In genomic region chr4:1201851-1202525, GRCh38 we compare ENCODE assay signal across 8 cellular contexts. TPM values are rescaled to one million over a fixed set of nuclear protein-coding genes. Genes with fewer than 3 reads are reported as not detected.
DNase-seq lines count a peak whose midpoint lies in the region; ATAC-seq, FAIRE-seq and TF ChIP-seq lines count a peak whose summit lies in the region.

No MANE protein-coding gene starts in this region.

- H3K27me3 ChIP-seq in OCI-LY1 (ENCODE audit: insufficient read depth, low read length), result no peaks in the 10 kb centered on the region
- H3K27me3 ChIP-seq in HepG2 (ENCODE audit: control insufficient read depth in 1 of 2, insufficient read depth in 2 of 2, low read length in 2 of 2), result no peaks in the 10 kb centered on the region

- H3K4me2 ChIP-seq in OCI-LY1 (ENCODE audit: low read length) (no peak overlapping the region), HepG2 (ENCODE audit: low read depth, low read length) (no peak overlapping the region)

- H3K36me3 ChIP-seq in OCI-LY1 (ENCODE audit: insufficient read depth, low read length), result no peaks in the 10 kb centered on the region
- H3K36me3 ChIP-seq in HepG2 (replicated peaks in 1 of 2; ENCODE audit: control insufficient read depth in 1 of 2, insufficient read depth in 2 of 2, low read length in 2 of 2), result no peaks in the 10 kb centered on the region; a peak in 2 of 5 replicates

- peak; percentile 32 for ATAC-seq in GM21447 (IDR thresholded peaks at IDR 0.05; ENCODE audit: unreplicated experiment)
- no peak for ATAC-seq in HepG2
- ATAC-seq in GM21367 (IDR thresholded peaks at IDR 0.05; ENCODE audit: unreplicated experiment), result no peak

- H3K9ac ChIP-seq in OCI-LY1 (ENCODE audit: low read length) (no peak overlapping the region), HepG2 (ENCODE audit: insufficient read depth, low read depth, low read length) (no peak overlapping the region)

- H4K20me1 ChIP-seq in OCI-LY1 (ENCODE audit: insufficient read depth, low read length) (no peaks in the 10 kb centered on the region), HepG2 (ENCODE audit: insufficient read depth, low read length) (no peaks in the 10 kb centered on the region)

- TF ChIP-seq EP300 in HepG2 (IDR thresholded peaks at IDR 0.05; ENCODE audit: low read depth in 2 of 2, low read length in 2 of 2) (no peak), HepG2 (CRISPR knock-in tag; IDR thresholded peaks at IDR 0.05; ENCODE audit: borderline replicate concordance) (no peak)

- peaks cover 17% of the 10 kb centered on the region for H3K4me1 ChIP-seq in OCI-LY1 (ENCODE audit: insufficient read depth, low read length, severe bottlenecking)
- peaks cover 35% of the 10 kb centered on the region for H3K4me1 ChIP-seq in HepG2 (ENCODE audit: insufficient read depth, low read length)

- H3K4me3 ChIP-seq in OCI-LY1 (ENCODE audit: low read depth, low read length, poor library complexity, severe bottlenecking), result no peak overlapping the region
- H3K4me3 ChIP-seq in HepG2 (replicated peaks in 1 of 3; ENCODE audit: insufficient read depth in 1 of 3, low read depth in 2 of 3, low read length in 3 of 3), result no peak overlapping the region

- H3F3A ChIP-seq in OCI-LY1 (ENCODE audit: insufficient read depth, low read length), result no peaks in the 10 kb centered on the region

- 95% methylated on average over 25 of the region's 26 CpGs for WGBS in HepG2 (ENCODE audit: low lambda C conversion rate)

- TF ChIP-seq CTCF in OCI-LY1 (IDR thresholded peaks at IDR 0.05; ENCODE audit: low read length) (no peak), HepG2 (CRISPR knock-in tag; IDR thresholded peaks at IDR 0.05) (no peak)

- FAIRE-seq in HepG2 (lab: Jason Lieb, UNC) (no peak), urothelium cell line (lab: Jason Lieb, UNC) (no peak)

- POLR2A ChIA-PET in HepG2 (lab: Yijun Ruan, JAX), result interaction anchor here (5.3 kb wide), 1 partner anchor 28 kb away, joined by 95 read pairs; the partner anchor contains the start of gene SPON2

- BruUV-seq in HepG2 (replicated peaks; lab: Mats Ljungman, UMichigan), result no TSS peak

- CTCF ChIA-PET in HepG2 (lab: Yijun Ruan, JAX; ENCODE audit: low intra/inter-chr PET ratio, low total read pairs), result no interaction called here

- H2AFZ ChIP-seq in OCI-LY1 (ENCODE audit: low read length) (no peak overlapping the region), HepG2 (ENCODE audit: low read length) (no peak overlapping the region)

- no peaks in the 10 kb centered on the region for H3K9me3 ChIP-seq in OCI-LY1 (ENCODE audit: low read length)
- no peaks in the 10 kb centered on the region for H3K9me3 ChIP-seq in HepG2 (ENCODE audit: low read length)

- H3K9me2 ChIP-seq in OCI-LY1 (ENCODE audit: low read depth, low read length), result no peaks in the 10 kb centered on the region

- in situ Hi-C loops in HepG2 (cut with HindIII; ENCODE audit: extremely low pct_ligation_motif_present, low pct_unique_long_range_greater_than_20kb), result no loop called here

- no peaks in the 10 kb centered on the region for H3K79me2 ChIP-seq in OCI-LY1 (ENCODE audit: insufficient read depth, low read length)
- peaks cover 2% of the 10 kb centered on the region for H3K79me2 ChIP-seq in HepG2 (ENCODE audit: insufficient read depth, low read length)

- TF ChIP-seq POLR2A in HepG2 (IDR thresholded peaks at IDR 0.05; ENCODE audit: insufficient read depth in 1 of 2, low read depth in 2 of 2, low read length in 2 of 2), result no peak

- intact Hi-C loops in HepG2 (cut with micrococcal nuclease; ENCODE audit: unreplicated experiment), result no loop called here

- H3K27ac ChIP-seq in OCI-LY1 (ENCODE audit: low read depth, low read length, poor library complexity, severe bottlenecking) (peak overlapping the region; percentile 54), HepG2 (ENCODE audit: extremely low read length, insufficient read depth, low read length) (no peak overlapping the region)

- TF ChIP-seq RAD21 in HepG2 (CRISPR knock-in tag; IDR thresholded peaks at IDR 0.05), result no peak

- peak; percentile 82 for DNase-seq in activated naive CD4-positive, alpha-beta T cell treated with Interleukin-2 at 50 U/mL for 16 hours
- no peak for DNase-seq in HepG2 (ENCODE audit: low spot score)
- DNase-seq in stimulated activated CD8-positive, alpha-beta memory T cell treated with anti-CD3 and anti-CD28 coated beads, Interleukin-12 subunit alpha, Interleukin-12 subunit beta, amount 100 ng/mL, for 4 hours (ENCODE audit: low read depth), result peak; percentile 67
- no peak for DNase-seq in inferior parietal cortex (ENCODE audit: extremely low spot score)
- no peak for DNase-seq in urothelium cell line (ENCODE audit: low spot score)

TF ChIP-seq in HepG2, 621 proteins besides CTCF, POLR2A, EP300 and RAD21 (continues in another document):
- TF ChIP-seq SP2 (CRISPR knock-in tag; IDR thresholded peaks at IDR 0.05), result no peak
- peak; percentile 91 for TF ChIP-seq MAFF (IDR thresholded peaks at IDR 0.05; ENCODE audit: low read depth, low read length)
- 0 out of 2 replicates have a peak, but pooled peaks have one; percentile 10 for TF ChIP-seq POLR2G (IDR thresholded peaks at IDR 0.05; ENCODE audit: low read depth, low read length)
- no peak for TF ChIP-seq ZNF20 (CRISPR knock-in tag; IDR thresholded peaks at IDR 0.05)
- TF ChIP-seq ZBTB33 (CRISPR knock-in tag; IDR thresholded peaks at IDR 0.05), result 0 out of 2 replicates have a peak, but pooled peaks have one; percentile 12
- TF ChIP-seq ZBTB7A (CRISPR knock-in tag; IDR thresholded peaks at IDR 0.05), result no peak
- TF ChIP-seq ZNF496 (CRISPR knock-in tag; IDR thresholded peaks at IDR 0.05; ENCODE audit: insufficient replicate concordance), result no peak
- no peak for TF ChIP-seq BCL6 (CRISPR knock-in tag; IDR thresholded peaks at IDR 0.05)

RNA-seq across cellular contexts. Expression of gene SPON2, which starts 29.6 kb away (rescaled TPM):
- total RNA-seq in HepG2 (2016; rRNA removed; fragmentation: Illumina TruSeq; extraction: Trizol), result 12.5 and 17.4 TPM in 2 replicates
- 4.7 and 5.3 TPM in 2 replicates for total RNA-seq in HepG2 (2016; cell fraction: cytosol; rRNA removed; fragmentation: Illumina TruSeq; extraction: Trizol; ENCODE audit: low read depth)
- 13.2 and 25.5 TPM in 2 replicates for total RNA-seq in HepG2 (2016; cell fraction: insoluble cytoplasmic fraction; rRNA removed; fragmentation: Illumina TruSeq; extraction: Trizol)
- total RNA-seq in HepG2 (2016; cell fraction: membrane; rRNA removed; fragmentation: Illumina TruSeq; extraction: Trizol), result 9.4 and 9.5 TPM in 2 replicates
- total RNA-seq in HepG2 (2016; cell fraction: nucleus; rRNA removed; fragmentation: Illumina TruSeq; extraction: Trizol), result 15.0 and 17.4 TPM in 2 replicates
- polyA plus RNA-seq in HepG2 (2011; rRNA removed), result 55.2 and 80.8 TPM in 2 replicates
- polyA plus RNA-seq in HepG2 (2011; cell fraction: cytosol; rRNA removed), result 34.7 and 69.3 TPM in 2 replicates
- polyA plus RNA-seq in HepG2 (2011; cell fraction: nucleus; rRNA removed), result 320 and 335 TPM in 2 replicates
- polyA plus RNA-seq in HepG2 (2012), result 21.8 and 46.8 TPM in 2 replicates
- polyA plus RNA-seq in HepG2 (2016; cell fraction: cytosol; fragmentation: Illumina TruSeq; extraction: Trizol; ENCODE audit: low read depth), result 3.7 and 4.9 TPM in 2 replicates
- 12.3 and 15.6 TPM in 2 replicates for polyA plus RNA-seq in HepG2 (2016; cell fraction: insoluble cytoplasmic fraction; fragmentation: Illumina TruSeq; extraction: Trizol; ENCODE audit: low read depth)
- 8.6 and 9.0 TPM in 2 replicates for polyA plus RNA-seq in HepG2 (2016; cell fraction: membrane; fragmentation: Illumina TruSeq; extraction: Trizol; ENCODE audit: low read depth)
- polyA plus RNA-seq in HepG2 (2016; cell fraction: nucleus; fragmentation: Illumina TruSeq; extraction: Trizol; ENCODE audit: insufficient read depth, low read depth), result 34.9 and 43.2 TPM in 2 replicates
- 0.65 and 46.4 TPM in 2 replicates for polyA minus RNA-seq in HepG2 (2011; rRNA and poly(A)+ RNA removed; ENCODE audit: low replicate concordance)
- 20.2 and 29.8 TPM in 2 replicates for polyA minus RNA-seq in HepG2 (2011; cell fraction: cytosol; rRNA and poly(A)+ RNA removed)
- polyA minus RNA-seq in HepG2 (2011; cell fraction: nucleus; rRNA and poly(A)+ RNA removed), result 33.9 and 38.4 TPM in 2 replicates

RNA-seq across cellular contexts. Expression of gene CTBP1, which starts 46.9 kb away (rescaled TPM):
- total RNA-seq in HepG2 (2016; rRNA removed; fragmentation: Illumina TruSeq; extraction: Trizol), result 106 and 112 TPM in 2 replicates
- total RNA-seq in HepG2 (2016; cell fraction: cytosol; rRNA removed; fragmentation: Illumina TruSeq; extraction: Trizol; ENCODE audit: low read depth), result 119 TPM in 2 replicates
- total RNA-seq in HepG2 (2016; cell fraction: insoluble cytoplasmic fraction; rRNA removed; fragmentation: Illumina TruSeq; extraction: Trizol), result 83.8 and 121 TPM in 2 replicates
- total RNA-seq in HepG2 (2016; cell fraction: membrane; rRNA removed; fragmentation: Illumina TruSeq; extraction: Trizol), result 133 and 173 TPM in 2 replicates
- 51.5 and 60.9 TPM in 2 replicates for total RNA-seq in HepG2 (2016; cell fraction: nucleus; rRNA removed; fragmentation: Illumina TruSeq; extraction: Trizol)
- polyA plus RNA-seq in HepG2 (2011; rRNA removed), result 78.5 and 123 TPM in 2 replicates
- polyA plus RNA-seq in HepG2 (2011; cell fraction: cytosol; rRNA removed), result 87.2 and 182 TPM in 2 replicates
- 489 and 636 TPM in 2 replicates for polyA plus RNA-seq in HepG2 (2011; cell fraction: nucleus; rRNA removed)
- polyA plus RNA-seq in HepG2 (2012), result 69.0 and 92.6 TPM in 2 replicates
- 49.5 and 64.7 TPM in 2 replicates for polyA plus RNA-seq in HepG2 (2016; cell fraction: cytosol; fragmentation: Illumina TruSeq; extraction: Trizol; ENCODE audit: low read depth)
- polyA plus RNA-seq in HepG2 (2016; cell fraction: insoluble cytoplasmic fraction; fragmentation: Illumina TruSeq; extraction: Trizol; ENCODE audit: low read depth), result 101 and 112 TPM in 2 replicates
- 103 and 116 TPM in 2 replicates for polyA plus RNA-seq in HepG2 (2016; cell fraction: membrane; fragmentation: Illumina TruSeq; extraction: Trizol; ENCODE audit: low read depth)
- 152 and 155 TPM in 2 replicates for polyA plus RNA-seq in HepG2 (2016; cell fraction: nucleus; fragmentation: Illumina TruSeq; extraction: Trizol; ENCODE audit: insufficient read depth, low read depth)
- 136 and 350 TPM in 2 replicates for polyA minus RNA-seq in HepG2 (2011; rRNA and poly(A)+ RNA removed; ENCODE audit: low replicate concordance)
- polyA minus RNA-seq in HepG2 (2011; cell fraction: cytosol; rRNA and poly(A)+ RNA removed), result 85.1 and 100 TPM in 2 replicates
- 47.7 and 48.4 TPM in 2 replicates for polyA minus RNA-seq in HepG2 (2011; cell fraction: nucleus; rRNA and poly(A)+ RNA removed)

Comparison
In these comparisons a context has a peak if more than half of its experiments do, and no peak if none do; other contexts are left out.
1. DNase-seq: peak in activated naive CD4-positive, alpha-beta T cell treated with Interleukin-2 at 50 U/mL for 16 hours (single experiment) and stimulated activated CD8-positive, alpha-beta memory T cell treated with anti-CD3 and anti-CD28 coated beads, Interleukin-12 subunit alpha, Interleukin-12 subunit beta, amount 100 ng/mL, for 4 hours (single experiment); none in HepG2 (single experiment), inferior parietal cortex (single experiment) and urothelium cell line (single experiment).